ENCODE assay signal across 1 cellular context in genomic region chr1:59506952-59507351, GRCh38.
TF ChIP-seq lines count a peak whose summit lies in the region.

No MANE protein-coding gene starts in this region.

TF ChIP-seq in K562, 482 proteins besides CTCF, POLR2A, EP300 and RAD21 (continued from another document):
- TF ChIP-seq MLX (CRISPR knock-in tag; conservative IDR thresholded peaks at IDR 0.05) (no peak), ZNF639 (CRISPR knock-in tag; conservative IDR thresholded peaks at IDR 0.05 in 1 of 2, IDR thresholded peaks at IDR 0.05 in 1 of 2) (peak in 1 of 2 experiments; percentile 71; a peak in 2 of 4 replicates), ZNF175 (CRISPR knock-in tag; IDR thresholded peaks at IDR 0.05; ENCODE audit: low read depth) (peak; percentile 29; the same call in 1 of the 2 replicates), CC2D1A (IDR thresholded peaks at IDR 0.05) (peak; percentile 45; the same call in 1 of the 2 replicates), PRMT5 (CRISPR knock-in tag; IDR thresholded peaks at IDR 0.05) (no peak), PBX2 (CRISPR knock-in tag; IDR thresholded peaks at IDR 0.05; ENCODE audit: low read depth) (no peak), PBX2 (tag; conservative IDR thresholded peaks at IDR 0.05; ENCODE audit: low read depth) (0 out of 2 replicates have a peak, but pooled peaks have one; percentile 8), FOXM1 (IDR thresholded peaks at IDR 0.05; ENCODE audit: low read depth) (peak; percentile 91), FOXM1 (CRISPR knock-in tag; IDR thresholded peaks at IDR 0.05; ENCODE audit: low read depth) (no peak; the same call in 1 of the 2 replicates), GTF3C2 (IDR thresholded peaks at IDR 0.05; ENCODE audit: borderline replicate concordance, extremely low read depth, insufficient read length) (no peak), XRCC5 (IDR thresholded peaks at IDR 0.05; ENCODE audit: low read depth, low read length) (no peak), ZNF449 (CRISPR knock-in tag; IDR thresholded peaks at IDR 0.05) (no peak), MEF2D (tag; conservative IDR thresholded peaks at IDR 0.05; ENCODE audit: low read depth) (0 out of 2 replicates have a peak, but pooled peaks have one; percentile 37), ZNF766 (CRISPR knock-in tag; conservative IDR thresholded peaks at IDR 0.05) (peak; percentile 82), CEBPG (CRISPR knock-in tag; IDR thresholded peaks at IDR 0.05) (no peak), CEBPG (tag; conservative IDR thresholded peaks at IDR 0.05 in 1 of 2, IDR thresholded peaks at IDR 0.05 in 1 of 2) (peak in 1 of 2 experiments; percentile 30; a peak in 2 of 4 replicates), ZNF318 (IDR thresholded peaks at IDR 0.05; ENCODE audit: borderline replicate concordance in 1 of 2, low read depth in 1 of 2) (no peak)
TF ChIP-seq in K562: peak in this region for 14.
